ENCODE assay signal across 15 cellular contexts in genomic region chr3:18018491-18019177, GRCh38.
"Had no signal": no experiment of that assay in that cellular context is flagged by ENCODE, and none has a peak within 500 bp of the region (broad histone marks: within the 10 kb centered on the region; RNA-seq: fewer than 3 reads in every experiment).

No MANE protein-coding gene starts in this region.

- H3K4me3 ChIP-seq: esophagus squamous epithelium, ovary, psoas muscle, right lobe of liver, smooth muscle cell, stomach had no signal

- H3K36me3 ChIP-seq: esophagus squamous epithelium, ovary, right lobe of liver, stomach had no signal

- DNase-seq: activated CD4-positive, alpha-beta memory T cell treated with anti-CD3 and anti-CD28 coated beads for 36 hours; activated CD4-positive, alpha-beta T cell treated with anti-CD3 and anti-CD28 coated beads for 36 hours; activated T-cell treated with anti-CD3 and anti-CD28 coated beads for 4 hours; amniotic stem cell; cerebellar nuclear complex; effector CD8-positive, alpha-beta T cell; esophagus squamous epithelium; mesenchymal stem cell; naive thymus-derived CD4-positive, alpha-beta T cell; ovary; psoas muscle; right lobe of liver; stimulated activated CD4-positive, alpha-beta T cell treated with anti-CD3 and anti-CD28 coated beads, Interleukin-4, amount 100 ng/mL, for 24 hours; stomach had no signal

- H3K4me2 ChIP-seq: smooth muscle cell had no signal

- H3K27me3 ChIP-seq: ovary, right lobe of liver had no signal

- H3K4me1 ChIP-seq: esophagus squamous epithelium, psoas muscle, right lobe of liver, stomach had no signal

- H3K27ac ChIP-seq: esophagus squamous epithelium, ovary, psoas muscle, right lobe of liver, stomach had no signal

- H3K9me3 ChIP-seq: esophagus squamous epithelium, ovary, psoas muscle, right lobe of liver, stomach had no signal
